In the genomic region with DNA sequence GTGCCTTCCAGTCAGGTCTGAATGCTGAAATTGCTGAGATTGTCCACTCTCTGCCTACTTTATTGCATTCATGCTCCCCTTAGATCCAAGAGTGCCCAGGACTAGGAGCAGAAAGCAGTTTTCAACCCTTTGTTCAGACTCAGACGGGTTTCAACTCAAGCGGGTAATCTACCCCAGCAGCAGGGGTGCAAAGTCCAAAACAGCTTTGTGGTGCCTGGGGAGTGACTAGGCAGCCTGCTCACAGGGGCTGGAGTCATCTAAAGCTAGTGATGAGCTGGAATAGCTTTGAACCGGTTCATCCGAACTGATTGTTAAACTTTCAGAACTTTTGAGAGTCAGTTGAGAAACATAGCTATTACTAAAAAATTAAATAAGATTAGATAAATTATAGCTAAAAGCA, we compare ENCODE assay signal across 21 cellular contexts.
DNase-seq lines count a peak whose midpoint lies in the region; TF ChIP-seq lines count a peak whose summit lies in the region.
"Had no signal": no experiment of that assay in that cellular context is flagged by ENCODE, and none has a peak within 500 bp of the region (broad histone marks: within the 10 kb centered on the region; RNA-seq: fewer than 3 reads in every experiment).

No MANE protein-coding gene starts in this region.

- H3K27ac Mint-ChIP-seq in activated CD4-positive, alpha-beta memory T cell treated with anti-CD3 and anti-CD28 coated beads, Interleukin-2, amount 10 ng/mL, durations not matched to agents 7 days and 5 days, result peak overlapping the region; percentile 95
- no peak overlapping the region for H3K27ac Mint-ChIP-seq in activated CD4-positive, alpha-beta memory T cell treated with anti-CD3 and anti-CD28 coated beads for 36 hours
- H3K27ac Mint-ChIP-seq: activated naive CD8-positive, alpha-beta T cell had no signal

- H3K4me3 ChIP-seq in MM.1S (ENCODE audit: low read length) (peak overlapping the region; percentile 35; the same call in 1 of the 2 replicates), hepatocyte (no peak overlapping the region), A673 (ENCODE audit: low read depth, low read length, poor library complexity, severe bottlenecking) (no peak overlapping the region), tibial nerve (no peak overlapping the region)
- H3K4me3 ChIP-seq: K562 had no signal

- CTCF ChIA-PET in activated CD4-positive, alpha-beta memory T cell treated with anti-CD3 and anti-CD28 coated beads, Interleukin-2, amount 10 ng/mL, durations not matched to agents 7 days and 5 days (lab: Charles Lee), result interaction anchor here (0.7 to 3.1 kb wide), 9 partner anchors 10 to 407 kb away, joined by 3 to 26 read pairs (median 7); partner anchors contain the start of gene IQGAP2
- CTCF ChIA-PET in activated CD4-positive, alpha-beta memory T cell treated with anti-CD3 and anti-CD28 coated beads for 36 hours (lab: Charles Lee), result interaction anchor here (0.6 to 1.6 kb wide), 5 partner anchors 23 to 249 kb away, joined by 3 to 5 read pairs (median 3); no protein-coding TSS in a partner anchor
- CTCF ChIA-PET in A673 (lab: Charles Lee), result no interaction called here

- H3K9ac ChIP-seq in MM.1S (ENCODE audit: low read length), result peak overlapping the region; percentile 62

- TF ChIP-seq EP300 in tibial nerve (IDR thresholded peaks at IDR 0.05), result no peak

- intact Hi-C loops in activated CD4-positive, alpha-beta memory T cell treated with anti-CD3 and anti-CD28 coated beads for 36 hours (cut with micrococcal nuclease), result loop anchor here (2.0 to 5.0 kb wide), 4 partner anchors 35 to 405 kb away; partner anchors contain the start of gene IQGAP2
- intact Hi-C loops in A673 (cut with micrococcal nuclease; ENCODE audit: unreplicated experiment), result no loop called here

- no peak for TF ChIP-seq POLR2A in tibial nerve (IDR thresholded peaks at IDR 0.05)

- H3K4me2 ChIP-seq in MM.1S (ENCODE audit: low read depth, low read length) (peak overlapping the region; percentile 85), hepatocyte (peak overlapping the region; percentile 31)

- peaks cover 68% of the 10 kb centered on the region for H3K4me1 Mint-ChIP-seq in activated CD4-positive, alpha-beta memory T cell treated with anti-CD3 and anti-CD28 coated beads, Interleukin-2, amount 10 ng/mL, durations not matched to agents 7 days and 5 days
- peaks cover 55% of the 10 kb centered on the region for H3K4me1 Mint-ChIP-seq in activated CD4-positive, alpha-beta memory T cell treated with anti-CD3 and anti-CD28 coated beads for 36 hours (ENCODE audit: low read depth)

- H3F3A ChIP-seq in MM.1S (ENCODE audit: insufficient read depth, low read length), result peaks cover 21% of the 10 kb centered on the region

- no peak overlapping the region for H3K4me3 Mint-ChIP-seq in activated CD4-positive, alpha-beta memory T cell treated with anti-CD3 and anti-CD28 coated beads, Interleukin-2, amount 10 ng/mL, durations not matched to agents 7 days and 5 days
- H3K4me3 Mint-ChIP-seq in activated CD4-positive, alpha-beta memory T cell treated with anti-CD3 and anti-CD28 coated beads for 36 hours, result no peak overlapping the region
- H3K4me3 Mint-ChIP-seq: activated naive CD8-positive, alpha-beta T cell; activated T-cell treated with anti-CD3 and anti-CD28 coated beads, Interleukin-2, amount 50 U/mL, for 24 hours had no signal

- no peak for DNase-seq in activated CD4-positive, alpha-beta memory T cell treated with anti-CD3 and anti-CD28 coated beads, Interleukin-2, amount 10 ng/mL, durations not matched to agents 7 days and 5 days
- no peak for DNase-seq in activated CD4-positive, alpha-beta memory T cell treated with anti-CD3 and anti-CD28 coated beads for 36 hours
- DNase-seq in MM.1S, result no peak
- DNase-seq in hepatocyte (ENCODE audit: low spot score), result peak; percentile 61
- peak; percentile 7 for DNase-seq in renal cortical epithelial cell (ENCODE audit: low read depth)
- DNase-seq in A673 (ENCODE audit: low spot score), result no peak
- no peak for DNase-seq in Kasumi-1 (lab: John Stamatoyannopoulos, UW)
- DNase-seq in tibial nerve (ENCODE audit: low spot score in 2 of 2), result no peak
- DNase-seq: ACHN; activated CD4-positive, CD25-positive, alpha-beta regulatory T cell treated with anti-CD3 and anti-CD28 coated beads, Interleukin-2, amount 50 U/mL, for 72 hours; activated T-cell treated with anti-CD3 and anti-CD28 coated beads, Interleukin-2, amount 50 U/mL, for 24 hours; midbrain; NCI-H1092; OCI-M1; SIG-M5; stimulated activated naive CD8-positive, alpha-beta T cell treated with anti-CD3 and anti-CD28 coated beads, Interleukin-15, Interleukin-2, amounts not matched to agents 100 U/mL and 50 U/mL, for 24 hours; T1000 had no signal

- H3K4me1 ChIP-seq in MM.1S (ENCODE audit: low read length) (peaks cover 47% of the 10 kb centered on the region), hepatocyte (ENCODE audit: insufficient read depth) (peaks cover 14% of the 10 kb centered on the region), A673 (ENCODE audit: insufficient read depth, low read length, poor library complexity, severe bottlenecking) (peaks cover 35% of the 10 kb centered on the region), tibial nerve (peaks cover 0 to 7% (median under 1%) of the 10 kb centered on the region in 4 donors)

- peaks cover 6% of the 10 kb centered on the region for H3K36me3 Mint-ChIP-seq in activated CD4-positive, alpha-beta memory T cell treated with anti-CD3 and anti-CD28 coated beads, Interleukin-2, amount 10 ng/mL, durations not matched to agents 7 days and 5 days (ENCODE audit: low read depth)
- no peaks in the 10 kb centered on the region for H3K36me3 Mint-ChIP-seq in activated CD4-positive, alpha-beta memory T cell treated with anti-CD3 and anti-CD28 coated beads for 36 hours
- H3K36me3 Mint-ChIP-seq: activated naive CD8-positive, alpha-beta T cell had no signal

- peaks cover 3% of the 10 kb centered on the region for H3K9me3 Mint-ChIP-seq in activated CD4-positive, alpha-beta memory T cell treated with anti-CD3 and anti-CD28 coated beads, Interleukin-2, amount 10 ng/mL, durations not matched to agents 7 days and 5 days
- H3K9me3 Mint-ChIP-seq in activated CD4-positive, alpha-beta memory T cell treated with anti-CD3 and anti-CD28 coated beads for 36 hours, result no peaks in the 10 kb centered on the region
- H3K9me3 Mint-ChIP-seq: activated T-cell treated with anti-CD3 and anti-CD28 coated beads, Interleukin-2, amount 50 U/mL, for 24 hours had no signal

- no peaks in the 10 kb centered on the region for H3K9me3 ChIP-seq in MM.1S (replicated peaks; ENCODE audit: insufficient read depth, low read length)
- no peaks in the 10 kb centered on the region for H3K9me3 ChIP-seq in hepatocyte (ENCODE audit: low read depth)
- H3K9me3 ChIP-seq in A673 (ENCODE audit: low read depth, low read length, poor library complexity, severe bottlenecking), result no peaks in the 10 kb centered on the region
- no peaks in the 10 kb centered on the region for H3K9me3 ChIP-seq in tibial nerve
- H3K9me3 ChIP-seq: neutrophil had no signal

- H3K36me3 ChIP-seq in MM.1S (replicated peaks; ENCODE audit: insufficient read depth, low read length) (no peaks in the 10 kb centered on the region), hepatocyte (replicated peaks; ENCODE audit: insufficient read depth, low read depth) (no peaks in the 10 kb centered on the region), A673 (ENCODE audit: insufficient read depth, low read length, poor library complexity, severe bottlenecking) (no peaks in the 10 kb centered on the region), tibial nerve (no peaks in the 10 kb centered on the region)
- H3K36me3 ChIP-seq: neutrophil had no signal

- POLR2A ChIA-PET in activated CD4-positive, alpha-beta memory T cell treated with anti-CD3 and anti-CD28 coated beads, Interleukin-2, amount 10 ng/mL, durations not matched to agents 7 days and 5 days (lab: Charles Lee), result interaction anchor here (1.0 to 9.5 kb wide), 9 partner anchors 10 to 216 kb away, joined by 3 to 209 read pairs (median 6); partner anchors contain the start of gene IQGAP2
- POLR2A ChIA-PET in activated CD4-positive, alpha-beta memory T cell treated with anti-CD3 and anti-CD28 coated beads for 36 hours (lab: Charles Lee), result interaction anchor here (1.0 to 1.1 kb wide), 2 partner anchors 70 to 215 kb away, joined by 4 read pairs; no protein-coding TSS in a partner anchor
- POLR2A ChIA-PET in A673 (lab: Charles Lee; ENCODE audit: low non-redundant PET), result no interaction called here

- 56% methylated on average over 4 of the region's 4 CpGs for WGBS in hepatocyte (ENCODE audit: low lambda C conversion rate, missing lambda C conversion rate)
- WGBS in tibial nerve, 2 donors, result 84 to 95% methylated on average over 4 of the region's 4 CpGs

- H2AFZ ChIP-seq in MM.1S (ENCODE audit: low read length) (0 out of 2 replicates have a peak overlapping the region, but pooled peaks have one; percentile 37), hepatocyte (no peak overlapping the region)

- BruUV-seq in A673 (replicated peaks; lab: Mats Ljungman, UMichigan), result no TSS peak

- H4K20me1 ChIP-seq in MM.1S (ENCODE audit: insufficient read depth, low read length), result no peaks in the 10 kb centered on the region
- no peaks in the 10 kb centered on the region for H4K20me1 ChIP-seq in hepatocyte (ENCODE audit: insufficient read depth, poor library complexity, severe bottlenecking)

- H3K27ac ChIP-seq in MM.1S (ENCODE audit: low read length) (peak overlapping the region; percentile 91), hepatocyte (peak overlapping the region; percentile 36), A673 (ENCODE audit: low read depth, low read length, poor library complexity, severe bottlenecking) (no peak overlapping the region), tibial nerve (no peak overlapping the region)
- H3K27ac ChIP-seq: HL-60, neutrophil had no signal

- H3K9me2 ChIP-seq in MM.1S (replicated peaks; ENCODE audit: insufficient read depth, low read length) (no peaks in the 10 kb centered on the region), hepatocyte (replicated peaks; ENCODE audit: insufficient read depth) (no peaks in the 10 kb centered on the region)

- no peaks in the 10 kb centered on the region for H3K27me3 Mint-ChIP-seq in activated CD4-positive, alpha-beta memory T cell treated with anti-CD3 and anti-CD28 coated beads, Interleukin-2, amount 10 ng/mL, durations not matched to agents 7 days and 5 days
- H3K27me3 Mint-ChIP-seq in activated CD4-positive, alpha-beta memory T cell treated with anti-CD3 and anti-CD28 coated beads for 36 hours, result no peaks in the 10 kb centered on the region
- H3K27me3 Mint-ChIP-seq: activated naive CD8-positive, alpha-beta T cell; activated T-cell treated with anti-CD3 and anti-CD28 coated beads, Interleukin-2, amount 50 U/mL, for 24 hours had no signal

- no peaks in the 10 kb centered on the region for H3K27me3 ChIP-seq in MM.1S (replicated peaks; ENCODE audit: insufficient read depth, low read length)
- H3K27me3 ChIP-seq in hepatocyte, result no peaks in the 10 kb centered on the region
- H3K27me3 ChIP-seq in A673 (replicated peaks; ENCODE audit: insufficient read depth, low read depth, low read length, poor library complexity), result no peaks in the 10 kb centered on the region
- H3K27me3 ChIP-seq in tibial nerve, result no peaks in the 10 kb centered on the region
- H3K27me3 ChIP-seq: neutrophil had no signal

- TF ChIP-seq CTCF in MM.1S (IDR thresholded peaks at IDR 0.05; ENCODE audit: low read length), result no peak
- TF ChIP-seq CTCF in hepatocyte (IDR thresholded peaks at IDR 0.05; ENCODE audit: poor library complexity), result no peak
- no peak for TF ChIP-seq CTCF in A673 (conservative IDR thresholded peaks at IDR 0.05; ENCODE audit: low read depth, low read length)
- TF ChIP-seq CTCF in tibial nerve (IDR thresholded peaks at IDR 0.05), result no peak

- H3K79me2 ChIP-seq in MM.1S (ENCODE audit: low read length) (no peaks in the 10 kb centered on the region), hepatocyte (no peaks in the 10 kb centered on the region)

Comparison
In these comparisons a context has a peak if more than half of its experiments do, and no peak if none do; other contexts are left out.
1. DNase-seq: peak in hepatocyte (single experiment) and renal cortical epithelial cell (single experiment); none in activated CD4-positive, alpha-beta memory T cell treated with anti-CD3 and anti-CD28 coated beads, Interleukin-2, amount 10 ng/mL, durations not matched to agents 7 days and 5 days (single experiment), activated CD4-positive, alpha-beta memory T cell treated with anti-CD3 and anti-CD28 coated beads for 36 hours (single experiment), MM.1S (single experiment), A673 (single experiment), Kasumi-1 (0 of 2) and tibial nerve (0 of 2).
2. H3K27ac ChIP-seq: peak in MM.1S (single experiment) and hepatocyte (single experiment); none in A673 (single experiment) and tibial nerve (0 of 4).